In the genomic region with DNA sequence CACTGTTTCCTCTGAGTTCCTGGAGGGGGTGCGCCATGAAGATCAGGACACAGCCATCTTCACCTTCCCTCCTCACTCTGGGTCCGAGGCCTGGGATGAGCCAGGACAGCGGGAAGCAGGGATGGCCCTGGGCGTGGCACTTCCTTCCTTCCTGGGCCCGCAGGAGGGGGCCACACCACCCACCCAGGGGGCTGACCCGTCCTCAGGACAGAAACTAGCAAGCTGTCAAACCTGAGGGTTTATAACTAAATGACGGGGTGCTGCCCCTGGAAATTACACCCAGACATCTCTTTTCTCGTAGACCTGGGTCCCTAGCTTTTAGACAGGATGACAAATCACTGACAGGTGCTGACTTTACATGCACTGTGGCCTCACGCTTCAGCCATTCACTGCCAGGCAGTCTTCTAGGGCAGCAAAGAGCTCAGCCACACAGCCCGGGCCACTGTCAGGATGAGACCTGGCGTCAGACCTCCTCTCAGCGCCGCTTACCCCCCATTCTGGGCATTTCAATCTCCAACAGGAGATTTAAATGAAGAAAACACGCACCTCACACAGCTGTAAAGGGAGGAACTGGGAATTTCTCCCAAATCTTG, we compare ENCODE assay signal across 23 cellular contexts. TPM values are rescaled to one million over a fixed set of nuclear protein-coding genes. Genes with fewer than 3 reads are reported as not detected.
DNase-seq lines count a peak whose midpoint lies in the region; ATAC-seq and TF ChIP-seq lines count a peak whose summit lies in the region.
"Had no signal": no experiment of that assay in that cellular context is flagged by ENCODE, and none has a peak within 500 bp of the region (broad histone marks: within the 10 kb centered on the region; RNA-seq: fewer than 3 reads in every experiment).

No MANE protein-coding gene starts in this region.

- H3K9ac ChIP-seq in BLaER1 treated with 17β-estradiol and CSF1 and Interleukin-3, amounts not matched to agents 10 nM and 100 nM: peak overlapping the region in 3 of 11 experiments; percentile 20 to 50 (median 21); a peak in 2 of 22 replicates
- H3K9ac ChIP-seq in IMR-90 (ENCODE audit: low read depth, low read length): no peak overlapping the region

- H3K36me3 Mint-ChIP-seq in activated naive CD4-positive, alpha-beta T cell treated with anti-CD3 and anti-CD28 coated beads, Interleukin-2, amount 10 ng/mL, durations not matched to agents 7 days and 5 days: no peaks in the 10 kb centered on the region
- H3K36me3 Mint-ChIP-seq: CD4-positive, CD25-positive, alpha-beta regulatory T cell had no signal

- BruUV-seq in IMR-90 (replicated peaks; lab: Mats Ljungman, UMichigan): no TSS peak

- H3K4me2 ChIP-seq in BLaER1 treated with 17β-estradiol and CSF1 and Interleukin-3, amounts not matched to agents 10 nM and 100 nM: peak overlapping the region; percentile 40 to 88 (median 79)
- H3K4me2 ChIP-seq in IMR-90 (ENCODE audit: low read depth, low read length): no peak overlapping the region

- no peak overlapping the region for H2AK5ac ChIP-seq in IMR-90 (ENCODE audit: low read depth, low read length)

- H3K79me1 ChIP-seq in IMR-90 (ENCODE audit: low read depth in 1 of 2, low read length in 2 of 2): no peaks in the 10 kb centered on the region

- H3K9me1 ChIP-seq in IMR-90 (ENCODE audit: insufficient read depth, low read length): no peaks in the 10 kb centered on the region

- H3K9me3 Mint-ChIP-seq in activated naive CD4-positive, alpha-beta T cell treated with anti-CD3 and anti-CD28 coated beads, Interleukin-2, amount 10 ng/mL, durations not matched to agents 7 days and 5 days: no peaks in the 10 kb centered on the region

- H3K4me3 ChIP-seq in BLaER1 treated with 17β-estradiol and CSF1 and Interleukin-3, amounts not matched to agents 10 nM and 100 nM: no peak overlapping the region
- H3K4me3 ChIP-seq in IMR-90 (ENCODE audit: insufficient read depth, low read depth, low read length) (no peak overlapping the region), esophagus muscularis mucosa (no peak overlapping the region), psoas muscle (no peak overlapping the region), esophagus squamous epithelium (no peak overlapping the region)
- H3K4me3 ChIP-seq: HAP-1, K562, SJSA1 had no signal

- TF ChIP-seq POLR2A in IMR-90 (IDR thresholded peaks at IDR 0.05; ENCODE audit: low read depth, low read length) (no peak), esophagus muscularis mucosa (IDR thresholded peaks at IDR 0.05; ENCODE audit: low read depth) (no peak), esophagus squamous epithelium (IDR thresholded peaks at IDR 0.05) (no peak)

- H3K27me3 Mint-ChIP-seq in activated naive CD4-positive, alpha-beta T cell treated with anti-CD3 and anti-CD28 coated beads, Interleukin-2, amount 10 ng/mL, durations not matched to agents 7 days and 5 days: peaks cover 10% of the 10 kb centered on the region
- H3K27me3 Mint-ChIP-seq: CD4-positive, CD25-positive, alpha-beta regulatory T cell had no signal

- no peak overlapping the region for H2BK5ac ChIP-seq in IMR-90 (ENCODE audit: low read depth, low read length, poor library complexity, severe bottlenecking)

- no peak overlapping the region for H2BK15ac ChIP-seq in IMR-90 (ENCODE audit: low read depth, low read length)

- no peak overlapping the region for H3K18ac ChIP-seq in IMR-90 (ENCODE audit: low read depth, low read length)

- H3K27ac Mint-ChIP-seq in activated naive CD4-positive, alpha-beta T cell treated with anti-CD3 and anti-CD28 coated beads, Interleukin-2, amount 10 ng/mL, durations not matched to agents 7 days and 5 days: no peak overlapping the region
- H3K27ac Mint-ChIP-seq: CD4-positive, CD25-positive, alpha-beta regulatory T cell had no signal

- no peak overlapping the region for H2BK120ac ChIP-seq in IMR-90 (ENCODE audit: low read depth, low read length)

- no peaks in the 10 kb centered on the region for H3K4me1 Mint-ChIP-seq in activated naive CD4-positive, alpha-beta T cell treated with anti-CD3 and anti-CD28 coated beads, Interleukin-2, amount 10 ng/mL, durations not matched to agents 7 days and 5 days

- TF ChIP-seq CTCF in IMR-90 (conservative IDR thresholded peaks at IDR 0.05; ENCODE audit: low read depth, low read length) (no peak), esophagus muscularis mucosa (IDR thresholded peaks at IDR 0.05) (no peak), psoas muscle (IDR thresholded peaks at IDR 0.05) (no peak), esophagus squamous epithelium (IDR thresholded peaks at IDR 0.05) (no peak)

- no peak for DNase-seq in IMR-90
- peak; percentile 75 for DNase-seq in esophagus muscularis mucosa (ENCODE audit: extremely low spot score)
- DNase-seq in psoas muscle: no peak
- no peak for DNase-seq in activated naive CD4-positive, alpha-beta T cell treated with anti-CD3 and anti-CD28 coated beads, Interleukin-2, amount 10 ng/mL, durations not matched to agents 7 days and 5 days
- no peak for DNase-seq in effector CD4-positive, alpha-beta T cell
- no peak for DNase-seq in foreskin melanocyte
- DNase-seq in esophagus squamous epithelium (lab: John Stamatoyannopoulos, UW): no peak
- DNase-seq: Caco-2; CD4-positive, CD25-positive, alpha-beta regulatory T cell; DMS153; EL; MV-4-11; NCI-H1417 treated with DMSO at 0.1 percent for 48 hours; NCI-H1930; NCI-H2171; NCI-H446 treated with DMSO at 0.1 percent for 48 hours; NCI-H748 treated with DMSO at 0.1 percent for 48 hours; PC-3 had no signal

- H3K4me3 Mint-ChIP-seq in activated naive CD4-positive, alpha-beta T cell treated with anti-CD3 and anti-CD28 coated beads, Interleukin-2, amount 10 ng/mL, durations not matched to agents 7 days and 5 days: no peak overlapping the region
- H3K4me3 Mint-ChIP-seq: CD4-positive, CD25-positive, alpha-beta regulatory T cell had no signal

- no peak overlapping the region for H3K23ac ChIP-seq in IMR-90 (ENCODE audit: low read depth, low read length)

- no peak overlapping the region for H3K56ac ChIP-seq in IMR-90 (ENCODE audit: extremely low read depth, insufficient read depth, low read length)

- peak overlapping the region in 2 of 11 experiments; percentile 45 to 50; a peak in 3 of 22 replicates for H3K27ac ChIP-seq in BLaER1 treated with 17β-estradiol and CSF1 and Interleukin-3, amounts not matched to agents 10 nM and 100 nM
- H3K27ac ChIP-seq in IMR-90 (ENCODE audit: insufficient read depth, low read length): no peak overlapping the region
- H3K27ac ChIP-seq in esophagus muscularis mucosa (replicated peaks in 1 of 4): no peak overlapping the region
- H3K27ac ChIP-seq in psoas muscle: no peak overlapping the region
- H3K27ac ChIP-seq in esophagus squamous epithelium: no peak overlapping the region
- H3K27ac ChIP-seq: SJSA1 had no signal

- CTCF ChIA-PET in IMR-90 (lab: Yijun Ruan, JAX): interaction anchor here (1.1 to 1.4 kb wide), 2 partner anchors 11 to 14 kb away, joined by 3 to 5 read pairs; no protein-coding TSS in a partner anchor
- CTCF ChIA-PET in activated naive CD4-positive, alpha-beta T cell treated with anti-CD3 and anti-CD28 coated beads, Interleukin-2, amount 10 ng/mL, durations not matched to agents 7 days and 5 days (lab: Charles Lee): no interaction called here

- H4K5ac ChIP-seq in IMR-90 (ENCODE audit: low read depth, low read length): no peak overlapping the region

- 50% methylated on average over 2 of the region's 14 CpGs; no CpG with 5 or more reads in 1 of the 2 experiments for WGBS in IMR-90 (ENCODE audit: extremely low coverage in 2 of 2, insufficient read length in 1 of 2), 2 experiments
- 83% methylated on average over 9 of the region's 14 CpGs for WGBS in esophagus muscularis mucosa
- 45 to 59% (median 51%) methylated on average over 14 of the region's 14 CpGs for WGBS in psoas muscle, 3 donors
- WGBS in esophagus squamous epithelium, 2 donors: 61 to 86% methylated on average over 6 to 7 of the region's 14 CpGs

- in situ Hi-C loops in IMR-90 (cut with MboI; ENCODE audit: low sequenced_read_pairs): no loop called here

- intact Hi-C loops in IMR-90 (cut with micrococcal nuclease): no loop called here
- intact Hi-C loops in esophagus muscularis mucosa (cut with DNase I): no loop called here
- intact Hi-C loops in psoas muscle (cut with DNase I): no loop called here
- intact Hi-C loops in esophagus squamous epithelium (cut with DNase I): no loop called here

- no peaks in the 10 kb centered on the region for H3K36me3 ChIP-seq in BLaER1 treated with 17β-estradiol and CSF1 and Interleukin-3, amounts not matched to agents 10 nM and 100 nM
- H3K36me3 ChIP-seq in IMR-90 (ENCODE audit: control insufficient read depth, insufficient read depth, low read length) (no peaks in the 10 kb centered on the region), esophagus muscularis mucosa (no peaks in the 10 kb centered on the region), psoas muscle (ENCODE audit: insufficient read depth in 1 of 2, low read depth in 1 of 2) (no peaks in the 10 kb centered on the region), esophagus squamous epithelium (no peaks in the 10 kb centered on the region)
- H3K36me3 ChIP-seq: HAP-1, SJSA1 had no signal

- no peak for TF ChIP-seq EP300 in esophagus muscularis mucosa (IDR thresholded peaks at IDR 0.05)

- H3K14ac ChIP-seq in IMR-90 (replicated peaks; ENCODE audit: low read depth, low read length): no peak overlapping the region

- H2AFZ ChIP-seq in IMR-90 (replicated peaks; ENCODE audit: low read length, poor library complexity): peak overlapping the region; percentile 7

- dilution Hi-C loops in IMR-90 (cut with HindIII; ENCODE audit: low sequenced_read_pairs, unreplicated experiment): no loop called here

- H2AK9ac ChIP-seq in IMR-90 (replicated peaks; ENCODE audit: low read depth, low read length, poor library complexity): no peak overlapping the region

- H4K91ac ChIP-seq in IMR-90 (ENCODE audit: insufficient read depth, low read depth, low read length): no peak overlapping the region

- POLR2A ChIA-PET in IMR-90 (lab: Charles Lee; ENCODE audit: unreplicated experiment): no interaction called here

- peaks cover 0 to 7% (median under 1%) of the 10 kb centered on the region in 11 experiments; a peak in 10 of 22 replicates for H3K9me3 ChIP-seq in BLaER1 treated with 17β-estradiol and CSF1 and Interleukin-3, amounts not matched to agents 10 nM and 100 nM (replicated peaks in 1 of 11)
- H3K9me3 ChIP-seq in IMR-90 (ENCODE audit: control insufficient read depth, insufficient read depth, low read length) (no peaks in the 10 kb centered on the region), esophagus muscularis mucosa (no peaks in the 10 kb centered on the region), psoas muscle (no peaks in the 10 kb centered on the region), esophagus squamous epithelium (no peaks in the 10 kb centered on the region)
- H3K9me3 ChIP-seq: Caco-2, HAP-1, SJSA1 had no signal

- H4K20me1 ChIP-seq in BLaER1 treated with 17β-estradiol and CSF1 and Interleukin-3, amounts not matched to agents 10 nM and 100 nM: peaks cover 0 to 10% (median 0%) of the 10 kb centered on the region in 11 experiments; a peak in 7 of 22 replicates
- no peaks in the 10 kb centered on the region for H4K20me1 ChIP-seq in IMR-90 (ENCODE audit: insufficient read depth, low read length)

- no peak overlapping the region for H3K4ac ChIP-seq in IMR-90 (ENCODE audit: low read depth, low read length)

- peaks cover 0 to 65% (median 0%) of the 10 kb centered on the region in 11 experiments; a peak in 5 of 22 replicates for H3K27me3 ChIP-seq in BLaER1 treated with 17β-estradiol and CSF1 and Interleukin-3, amounts not matched to agents 10 nM and 100 nM
- peaks cover 41% of the 10 kb centered on the region for H3K27me3 ChIP-seq in IMR-90 (ENCODE audit: control insufficient read depth, insufficient read depth, low read length)
- peaks cover 0 to 29% (median 0%) of the 10 kb centered on the region in 4 donors for H3K27me3 ChIP-seq in esophagus muscularis mucosa
- H3K27me3 ChIP-seq in psoas muscle (ENCODE audit: insufficient read depth in 3 of 3, low read length in 2 of 3): no peaks in the 10 kb centered on the region
- peaks cover 0 to 33% (median 0%) of the 10 kb centered on the region in 4 donors for H3K27me3 ChIP-seq in esophagus squamous epithelium
- H3K27me3 ChIP-seq: SJSA1 had no signal

- ATAC-seq in IMR-90 (ENCODE audit: low read depth): no peak
- peak; percentile 60 to 78 (median 64) for ATAC-seq in psoas muscle
- ATAC-seq: K562, PC-3 had no signal

- TF ChIP-seq RAD21 in IMR-90 (IDR thresholded peaks at IDR 0.05; ENCODE audit: low read length): no peak

- H2BK20ac ChIP-seq in IMR-90 (ENCODE audit: low read depth, low read length): no peak overlapping the region

- no peak overlapping the region for H4K8ac ChIP-seq in IMR-90 (ENCODE audit: low read depth in 2 of 2, low read length in 2 of 2)

- H3K4me1 ChIP-seq in BLaER1 treated with 17β-estradiol and CSF1 and Interleukin-3, amounts not matched to agents 10 nM and 100 nM: peaks cover 50 to 72% (median 65%) of the 10 kb centered on the region in 10 experiments
- H3K4me1 ChIP-seq in IMR-90 (ENCODE audit: control insufficient read depth, insufficient read depth, low read length) (no peaks in the 10 kb centered on the region), esophagus muscularis mucosa (peaks cover 0 to 5% (median 0%) of the 10 kb centered on the region in 4 donors), psoas muscle (no peaks in the 10 kb centered on the region), esophagus squamous epithelium (no peaks in the 10 kb centered on the region)
- H3K4me1 ChIP-seq: Caco-2, HAP-1, SJSA1 had no signal

RNA-seq across cellular contexts. Expression of a gene that starts 8.1 kb away (rescaled TPM):
- not detected in 2 replicates for total RNA-seq in IMR-90 (2012; rRNA removed)
- not detected in 2 replicates for polyA plus RNA-seq in IMR-90 (2012; rRNA removed)
- not detected in 2 replicates for polyA plus RNA-seq in IMR-90 (2012; cell fraction: cytosol; rRNA removed)
- polyA plus RNA-seq in IMR-90 (2012; cell fraction: nucleus; rRNA removed; ENCODE audit: low replicate concordance): not detected in 2 replicates
- total RNA-seq in esophagus muscularis mucosa: not detected
- not detected for total RNA-seq in psoas muscle
- under 1 TPM in 1 of 3 donors, not detected in 2; 0.07 TPM for polyA plus RNA-seq in psoas muscle
- not detected for total RNA-seq in esophagus squamous epithelium
- total RNA-seq: A673; Caco-2; CD4-positive, CD25-positive, alpha-beta regulatory T cell; K562; PC-3; SJSA1 had no signal
- polyA plus RNA-seq: CD4-positive, CD25-positive, alpha-beta regulatory T cell; K562 had no signal

RNA-seq across cellular contexts. Expression of a gene that starts 29.0 kb away (rescaled TPM):
- total RNA-seq in IMR-90 (2012; rRNA removed) (not detected in 2 replicates), esophagus muscularis mucosa (10 to 100 TPM in 1 of 4 donors, 1 to 10 TPM in 3; 1.3 to 26.0 (median 1.8) TPM), psoas muscle (1 to 10 TPM in 3 of 4 donors, under 1 TPM in 1; 0.82 to 3.9 (median 1.6) TPM), esophagus squamous epithelium (1 to 10 TPM in 1 of 4 donors, under 1 TPM in 2, not detected in 1; 0.22 to 5.7 (median 0.76) TPM)
- polyA plus RNA-seq in IMR-90 (2012; rRNA removed) (not detected in 2 replicates), psoas muscle (under 1 TPM; 0.51 to 0.66 (median 0.60) TPM)
- not detected in 2 replicates for polyA plus RNA-seq in IMR-90 (2012; cell fraction: cytosol; rRNA removed)
- not detected in 2 replicates for polyA plus RNA-seq in IMR-90 (2012; cell fraction: nucleus; rRNA removed; ENCODE audit: low replicate concordance)
- total RNA-seq: A673; Caco-2; CD4-positive, CD25-positive, alpha-beta regulatory T cell; K562; PC-3; SJSA1 had no signal
- polyA plus RNA-seq: K562 had no signal
